In the genomic region with DNA sequence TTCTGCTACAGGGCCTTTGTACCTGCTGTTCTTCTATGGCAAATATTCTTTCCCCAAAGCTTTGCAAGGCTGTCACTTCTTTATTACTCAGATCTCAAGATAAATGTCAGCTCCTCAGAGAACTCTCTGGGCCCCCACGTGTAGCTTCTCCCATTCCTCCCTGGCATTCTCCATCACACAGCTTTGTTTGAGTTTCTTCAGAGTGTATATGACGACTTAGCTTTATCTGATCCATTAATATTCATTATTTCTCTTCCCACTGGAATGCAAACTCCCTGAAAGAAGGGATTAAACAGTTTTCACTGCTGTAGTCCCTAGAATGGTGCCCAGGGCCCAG, we compare ENCODE assay signal across 29 cellular contexts.
DNase-seq lines count a peak whose midpoint lies in the region; ATAC-seq and TF ChIP-seq lines count a peak whose summit lies in the region.
"Had no signal": no experiment of that assay in that cellular context is flagged by ENCODE, and none has a peak within 500 bp of the region (broad histone marks: within the 10 kb centered on the region; RNA-seq: fewer than 3 reads in every experiment).

No MANE protein-coding gene starts in this region.

- peaks cover 76% of the 10 kb centered on the region for H3K4me1 Mint-ChIP-seq in activated naive CD4-positive, alpha-beta T cell treated with anti-CD3 and anti-CD28 coated beads for 36 hours (ENCODE audit: low read depth)
- H3K4me1 Mint-ChIP-seq in activated T-helper 2 cell treated with anti-CD3 and anti-CD28 coated beads, Interferon-gamma antibody, Interleukin-2, Interleukin-4, amounts not matched to agents 10 μg/mL and 5 μg/mL and 100 μg/mL, durations not matched to agents 14 hours and 24 hours and 36 hours (ENCODE audit: low read depth), result peaks cover 70% of the 10 kb centered on the region
- peaks cover 52 to 87% of the 10 kb centered on the region in 2 donors for H3K4me1 Mint-ChIP-seq in stimulated activated naive B cell treated with anti-CD40 and anti-IgM and Interleukin-4, amounts not matched to agents 10 μg/mL and 1 μg/mL and 100 μg/mL, for 72 hours

- peaks cover 45% of the 10 kb centered on the region for H3K36me3 Mint-ChIP-seq in activated naive CD4-positive, alpha-beta T cell treated with anti-CD3 and anti-CD28 coated beads for 36 hours (ENCODE audit: low read depth)
- peaks cover 53% of the 10 kb centered on the region for H3K36me3 Mint-ChIP-seq in activated T-helper 2 cell treated with anti-CD3 and anti-CD28 coated beads, Interferon-gamma antibody, Interleukin-2, Interleukin-4, amounts not matched to agents 10 μg/mL and 5 μg/mL and 100 μg/mL, durations not matched to agents 14 hours and 24 hours and 36 hours (ENCODE audit: low read depth)
- peaks cover 29 to 61% of the 10 kb centered on the region in 2 donors for H3K36me3 Mint-ChIP-seq in stimulated activated naive B cell treated with anti-CD40 and anti-IgM and Interleukin-4, amounts not matched to agents 10 μg/mL and 1 μg/mL and 100 μg/mL, for 72 hours
- H3K36me3 Mint-ChIP-seq: mesothelial cell of epicardium had no signal

- no peak for ATAC-seq in stimulated activated naive B cell treated with anti-CD40 and anti-IgM and Interleukin-4, amounts not matched to agents 10 μg/mL and 1 μg/mL and 100 μg/mL, for 72 hours (replicated peaks)
- no peak for ATAC-seq in lower lobe of right lung
- ATAC-seq: HepG2; left lung; naive thymus-derived CD4-positive, alpha-beta T cell had no signal

- H3K36me3 ChIP-seq in HEK293 (ENCODE audit: control insufficient read depth in 2 of 2, insufficient read depth in 1 of 2, low read length in 2 of 2), result no peaks in the 10 kb centered on the region
- H3K36me3 ChIP-seq in lower lobe of right lung, result no peaks in the 10 kb centered on the region
- H3K36me3 ChIP-seq: esophagus muscularis mucosa, left lung, ovary, thyroid gland had no signal

- H3K27me3 ChIP-seq in lower lobe of right lung (ENCODE audit: low read depth), result no peaks in the 10 kb centered on the region
- H3K27me3 ChIP-seq: esophagus muscularis mucosa, ovary, thyroid gland had no signal

- CTCF ChIA-PET in activated naive CD4-positive, alpha-beta T cell treated with anti-CD3 and anti-CD28 coated beads for 36 hours (lab: Charles Lee), result interaction anchor here (0.7 to 1.8 kb wide), 8 partner anchors 10 to 109 kb away, joined by 3 to 6 read pairs (median 3); no protein-coding TSS in a partner anchor
- CTCF ChIA-PET in HEK293 (lab: Yijun Ruan, JAX), result interaction anchor here (0.6 kb wide), 1 partner anchor 8 kb away, joined by 3 read pairs; no protein-coding TSS in a partner anchor

- H3K27ac ChIP-seq in HEK293 (ENCODE audit: extremely low read depth, low read depth, low read length) (no peak overlapping the region), lower lobe of right lung (no peak overlapping the region)
- H3K27ac ChIP-seq: coronary artery, esophagus muscularis mucosa, hepatocyte, left lung, ovary, RWPE1, thyroid gland had no signal

- no peaks in the 10 kb centered on the region for H3K9me3 ChIP-seq in HEK293 (ENCODE audit: control insufficient read depth, insufficient read depth, low read depth, low read length)
- no peaks in the 10 kb centered on the region for H3K9me3 ChIP-seq in lower lobe of right lung
- H3K9me3 ChIP-seq: esophagus muscularis mucosa, left lung, ovary, SK-N-SH, thyroid gland had no signal

- H3K4me3 Mint-ChIP-seq in activated naive CD4-positive, alpha-beta T cell treated with anti-CD3 and anti-CD28 coated beads for 36 hours, result peak overlapping the region; percentile 94
- peak overlapping the region; percentile 74 for H3K4me3 Mint-ChIP-seq in activated T-helper 2 cell treated with anti-CD3 and anti-CD28 coated beads, Interferon-gamma antibody, Interleukin-2, Interleukin-4, amounts not matched to agents 10 μg/mL and 5 μg/mL and 100 μg/mL, durations not matched to agents 14 hours and 24 hours and 36 hours (ENCODE audit: low read depth)
- H3K4me3 Mint-ChIP-seq in stimulated activated naive B cell treated with anti-CD40 and anti-IgM and Interleukin-4, amounts not matched to agents 10 μg/mL and 1 μg/mL and 100 μg/mL, for 72 hours, result peak overlapping the region; percentile 63 to 80
- H3K4me3 Mint-ChIP-seq: mesothelial cell of epicardium had no signal

- H3K4me1 ChIP-seq in HEK293 (ENCODE audit: control insufficient read depth, insufficient read depth, low read length), result no peaks in the 10 kb centered on the region
- H3K4me1 ChIP-seq in lower lobe of right lung, result peaks cover 38% of the 10 kb centered on the region

- no peaks in the 10 kb centered on the region for H3K27me3 Mint-ChIP-seq in activated naive CD4-positive, alpha-beta T cell treated with anti-CD3 and anti-CD28 coated beads for 36 hours (ENCODE audit: low read depth)
- no peaks in the 10 kb centered on the region for H3K27me3 Mint-ChIP-seq in activated T-helper 2 cell treated with anti-CD3 and anti-CD28 coated beads, Interferon-gamma antibody, Interleukin-2, Interleukin-4, amounts not matched to agents 10 μg/mL and 5 μg/mL and 100 μg/mL, durations not matched to agents 14 hours and 24 hours and 36 hours (ENCODE audit: low read depth)
- H3K27me3 Mint-ChIP-seq in stimulated activated naive B cell treated with anti-CD40 and anti-IgM and Interleukin-4, amounts not matched to agents 10 μg/mL and 1 μg/mL and 100 μg/mL, for 72 hours, result no peaks in the 10 kb centered on the region
- H3K27me3 Mint-ChIP-seq: CD8-positive, alpha-beta memory T cell; naive thymus-derived CD4-positive, alpha-beta T cell had no signal

- H3K9me3 Mint-ChIP-seq in activated naive CD4-positive, alpha-beta T cell treated with anti-CD3 and anti-CD28 coated beads for 36 hours, result no peaks in the 10 kb centered on the region
- no peaks in the 10 kb centered on the region for H3K9me3 Mint-ChIP-seq in activated T-helper 2 cell treated with anti-CD3 and anti-CD28 coated beads, Interferon-gamma antibody, Interleukin-2, Interleukin-4, amounts not matched to agents 10 μg/mL and 5 μg/mL and 100 μg/mL, durations not matched to agents 14 hours and 24 hours and 36 hours
- H3K9me3 Mint-ChIP-seq in stimulated activated naive B cell treated with anti-CD40 and anti-IgM and Interleukin-4, amounts not matched to agents 10 μg/mL and 1 μg/mL and 100 μg/mL, for 72 hours, result no peaks in the 10 kb centered on the region
- H3K9me3 Mint-ChIP-seq: CD8-positive, alpha-beta memory T cell; immature natural killer cell; mesothelial cell of epicardium; naive thymus-derived CD4-positive, alpha-beta T cell had no signal

- intact Hi-C loops in activated naive CD4-positive, alpha-beta T cell treated with anti-CD3 and anti-CD28 coated beads for 36 hours (cut with micrococcal nuclease), result no loop called here
- intact Hi-C loops in activated T-helper 2 cell treated with anti-CD3 and anti-CD28 coated beads, Interferon-gamma antibody, Interleukin-2, Interleukin-4, amounts not matched to agents 10 μg/mL and 5 μg/mL and 100 μg/mL, durations not matched to agents 14 hours and 24 hours and 36 hours (cut with micrococcal nuclease), result loop anchor here (5.0 kb wide), 1 partner anchor 87 kb away; no protein-coding TSS in a partner anchor
- intact Hi-C loops in lower lobe of right lung (cut with DNase I), result no loop called here

- peak overlapping the region; percentile 77 for H3K27ac Mint-ChIP-seq in activated naive CD4-positive, alpha-beta T cell treated with anti-CD3 and anti-CD28 coated beads for 36 hours
- peak overlapping the region; percentile 28 for H3K27ac Mint-ChIP-seq in activated T-helper 2 cell treated with anti-CD3 and anti-CD28 coated beads, Interferon-gamma antibody, Interleukin-2, Interleukin-4, amounts not matched to agents 10 μg/mL and 5 μg/mL and 100 μg/mL, durations not matched to agents 14 hours and 24 hours and 36 hours
- H3K27ac Mint-ChIP-seq in stimulated activated naive B cell treated with anti-CD40 and anti-IgM and Interleukin-4, amounts not matched to agents 10 μg/mL and 1 μg/mL and 100 μg/mL, for 72 hours, result peak overlapping the region; percentile 4
- H3K27ac Mint-ChIP-seq: mesothelial cell of epicardium had no signal

- H3K4me3 ChIP-seq in HEK293 (ENCODE audit: low read depth, low read length) (no peak overlapping the region), lower lobe of right lung (no peak overlapping the region)
- H3K4me3 ChIP-seq: coronary artery, esophagus muscularis mucosa, hepatocyte, left lung, ovary, thyroid gland had no signal

- TF ChIP-seq CTCF in HEK293 (tag by site-specific recombination; IDR thresholded peaks at IDR 0.05) (no peak), lower lobe of right lung (IDR thresholded peaks at IDR 0.05) (no peak)

- peak; percentile 2 for DNase-seq in activated naive CD4-positive, alpha-beta T cell treated with anti-CD3 and anti-CD28 coated beads for 36 hours
- no peak for DNase-seq in activated naive CD4-positive, alpha-beta T cell treated with Interleukin-2 at 50 U/mL for 16 hours
- no peak for DNase-seq in activated T-helper 2 cell treated with anti-CD3 and anti-CD28 coated beads, Interferon-gamma antibody, Interleukin-2, Interleukin-4, amounts not matched to agents 10 μg/mL and 5 μg/mL and 100 μg/mL, durations not matched to agents 14 hours and 24 hours and 36 hours (ENCODE audit: low spot score)
- no peak for DNase-seq in stimulated activated naive B cell treated with anti-CD40 and anti-IgM and Interleukin-4, amounts not matched to agents 10 μg/mL and 1 μg/mL and 100 μg/mL, for 72 hours
- DNase-seq in NCI-H146 (lab: John Stamatoyannopoulos, UW) (no peak), lower lobe of right lung (no peak)
- DNase-seq: activated effector memory CD4-positive, alpha-beta T cell treated with Interleukin-2 at 50 U/mL for 16 hours; CD8-positive, alpha-beta memory T cell; DMS153; foreskin melanocyte; immature natural killer cell; naive thymus-derived CD4-positive, alpha-beta T cell; NCI-H1092 treated with DMSO at 0.1 percent for 48 hours; NCI-H2029; NCI-H2227 treated with DMSO at 0.1 percent for 48 hours; ovary; stimulated activated CD4-positive, alpha-beta T cell treated with anti-CD3 and anti-CD28 coated beads, Interleukin-2, amount 100 ng/mL, for 48 hours; stimulated activated naive CD4-positive, alpha-beta T cell treated with Interleukin-2 at 50 U/mL for 16 hours; T-helper 9 cell; thyroid gland had no signal

- POLR2A ChIA-PET in HEK293 (lab: Yijun Ruan, JAX), result no interaction called here

TF ChIP-seq in HEK293, 187 proteins besides CTCF, POLR2A, EP300 and RAD21 (continues in another document):
- TF ChIP-seq ZBTB21 (tag by site-specific recombination; IDR thresholded peaks at IDR 0.05) (no peak), ZNF843 (tag by site-specific recombination; IDR thresholded peaks at IDR 0.05) (no peak), ZNF623 (tag by site-specific recombination; IDR thresholded peaks at IDR 0.05) (peak; percentile 13; the same call in 1 of the 2 replicates)
- TF ChIP-seq, protein P1, sequence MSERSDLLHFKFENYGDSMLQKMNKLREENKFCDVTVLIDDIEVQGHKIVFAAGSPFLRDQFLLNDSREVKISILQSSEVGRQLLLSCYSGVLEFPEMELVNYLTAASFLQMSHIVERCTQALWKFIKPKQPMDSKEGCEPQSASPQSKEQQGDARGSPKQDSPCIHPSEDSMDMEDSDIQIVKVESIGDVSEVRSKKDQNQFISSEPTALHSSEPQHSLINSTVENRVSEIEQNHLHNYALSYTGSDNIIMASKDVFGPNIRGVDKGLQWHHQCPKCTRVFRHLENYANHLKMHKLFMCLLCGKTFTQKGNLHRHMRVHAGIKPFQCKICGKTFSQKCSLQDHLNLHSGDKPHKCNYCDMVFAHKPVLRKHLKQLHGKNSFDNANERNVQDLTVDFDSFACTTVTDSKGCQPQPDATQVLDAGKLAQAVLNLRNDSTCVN (tag by site-specific recombination; optimal IDR thresholded peaks at IDR 0.05), result no peak

Comparison
In these comparisons a context has a peak if more than half of its experiments do, and no peak if none do; other contexts are left out.
1. H3K27ac Mint-ChIP-seq: peak in every context shown above with its lines; median percentile 77 in activated naive CD4-positive, alpha-beta T cell treated with anti-CD3 and anti-CD28 coated beads for 36 hours; 28 in activated T-helper 2 cell treated with anti-CD3 and anti-CD28 coated beads, Interferon-gamma antibody, Interleukin-2, Interleukin-4, amounts not matched to agents 10 μg/mL and 5 μg/mL and 100 μg/mL, durations not matched to agents 14 hours and 24 hours and 36 hours; 4 in stimulated activated naive B cell treated with anti-CD40 and anti-IgM and Interleukin-4, amounts not matched to agents 10 μg/mL and 1 μg/mL and 100 μg/mL, for 72 hours.